In genomic region chr16:27324851-27325301, GRCh38 we compare ENCODE assay signal across 11 cellular contexts. TPM values are rescaled to one million over a fixed set of nuclear protein-coding genes. Genes with fewer than 3 reads are reported as not detected.
A peak's percentile ranks its signal among the peaks of the same experiment; 100 is the strongest.
DNase-seq lines count a peak whose midpoint lies in the region; ATAC-seq and TF ChIP-seq lines count a peak whose summit lies in the region.
"Had no signal": no experiment of that assay in that cellular context is flagged by ENCODE, and none has a peak within 500 bp of the region (broad histone marks: within the 10 kb centered on the region; RNA-seq: fewer than 3 reads in every experiment).

No MANE protein-coding gene starts in this region.

- H3K4me3 ChIP-seq in naive thymus-derived CD4-positive, alpha-beta T cell (ENCODE audit: low read length), result no peak overlapping the region

- H3K36me3 Mint-ChIP-seq in stimulated activated naive CD8-positive, alpha-beta T cell treated with anti-CD3 and anti-CD28 coated beads, Interleukin-15, Interleukin-2, amounts not matched to agents 100 ng/mL and 50 ng/mL, for 24 hours (ENCODE audit: low read depth), result peaks cover 88% of the 10 kb centered on the region
- H3K36me3 Mint-ChIP-seq in central memory CD8-positive, alpha-beta T cell (ENCODE audit: insufficient read depth), result peaks cover 11% of the 10 kb centered on the region
- peaks cover 0 to 59% (median 13%) of the 10 kb centered on the region in 5 donors for H3K36me3 Mint-ChIP-seq in naive thymus-derived CD4-positive, alpha-beta T cell
- H3K36me3 Mint-ChIP-seq in glutamatergic neuron (ENCODE audit: unreplicated experiment), result no peaks in the 10 kb centered on the region
- H3K36me3 Mint-ChIP-seq: brain had no signal

- H3K27ac Mint-ChIP-seq in stimulated activated naive CD8-positive, alpha-beta T cell treated with anti-CD3 and anti-CD28 coated beads, Interleukin-15, Interleukin-2, amounts not matched to agents 100 ng/mL and 50 ng/mL, for 24 hours, result peak overlapping the region; percentile 75
- no peak overlapping the region for H3K27ac Mint-ChIP-seq in central memory CD8-positive, alpha-beta T cell (ENCODE audit: low read depth)
- peak overlapping the region; percentile 75 to 99 (median 89) for H3K27ac Mint-ChIP-seq in naive thymus-derived CD4-positive, alpha-beta T cell
- H3K27ac Mint-ChIP-seq in glutamatergic neuron (ENCODE audit: unreplicated experiment), result no peak overlapping the region
- H3K27ac Mint-ChIP-seq: brain had no signal

- ATAC-seq in stimulated activated naive CD8-positive, alpha-beta T cell treated with anti-CD3 and anti-CD28 coated beads, Interleukin-15, Interleukin-2, amounts not matched to agents 100 U/mL and 50 U/mL, for 24 hours, result no peak
- no peak for ATAC-seq in central memory CD8-positive, alpha-beta T cell (replicated peaks; ENCODE audit: extremely low read depth, poor library complexity, severe bottlenecking)
- no peak for ATAC-seq in naive thymus-derived CD4-positive, alpha-beta T cell
- no peak for ATAC-seq in GM19328 (IDR thresholded peaks at IDR 0.05; ENCODE audit: unreplicated experiment)
- ATAC-seq: HCT116 had no signal

- CTCF ChIA-PET in naive thymus-derived CD4-positive, alpha-beta T cell (lab: Charles Lee), result interaction anchor here (0.7 to 1.9 kb wide), 3 partner anchors 8 to 99 kb away, joined by 4 read pairs; no protein-coding TSS in a partner anchor

- H3K4me1 Mint-ChIP-seq in stimulated activated naive CD8-positive, alpha-beta T cell treated with anti-CD3 and anti-CD28 coated beads, Interleukin-15, Interleukin-2, amounts not matched to agents 100 ng/mL and 50 ng/mL, for 24 hours (ENCODE audit: low read depth), result peaks cover 98% of the 10 kb centered on the region
- peaks cover 79% of the 10 kb centered on the region for H3K4me1 Mint-ChIP-seq in central memory CD8-positive, alpha-beta T cell
- H3K4me1 Mint-ChIP-seq in naive thymus-derived CD4-positive, alpha-beta T cell, result peaks cover 60 to 97% (median 91%) of the 10 kb centered on the region in 7 donors
- peaks cover 4% of the 10 kb centered on the region for H3K4me1 Mint-ChIP-seq in glutamatergic neuron (ENCODE audit: low read depth, unreplicated experiment)

- H3K36me3 ChIP-seq in naive thymus-derived CD4-positive, alpha-beta T cell (ENCODE audit: control insufficient read depth in 2 of 3, insufficient read depth in 3 of 3, low read length in 3 of 3), result peaks cover 0 to 28% (median 0%) of the 10 kb centered on the region in 3 experiments

- peaks cover 24 to 75% of the 10 kb centered on the region in 2 donors for H3K4me1 ChIP-seq in naive thymus-derived CD4-positive, alpha-beta T cell (ENCODE audit: control insufficient read depth in 2 of 2, insufficient read depth in 2 of 2, low read length in 2 of 2)

- no peak for DNase-seq in stimulated activated naive CD8-positive, alpha-beta T cell treated with anti-CD3 and anti-CD28 coated beads, Interleukin-15, Interleukin-2, amounts not matched to agents 100 U/mL and 50 U/mL, for 24 hours
- DNase-seq in central memory CD8-positive, alpha-beta T cell (ENCODE audit: low spot score in 2 of 2), result no peak
- DNase-seq in naive thymus-derived CD4-positive, alpha-beta T cell, result no peak
- DNase-seq in AML-193 (lab: John Stamatoyannopoulos, UW) (no peak), NOMO-1 treated with dmso at 0.1 percent for 144 hours (lab: John Stamatoyannopoulos, UW; ENCODE audit: unreplicated experiment) (no peak), glutamatergic neuron (no peak)
- DNase-seq: NCI-H510A had no signal

- no peaks in the 10 kb centered on the region for H3K9me3 Mint-ChIP-seq in stimulated activated naive CD8-positive, alpha-beta T cell treated with anti-CD3 and anti-CD28 coated beads, Interleukin-15, Interleukin-2, amounts not matched to agents 100 ng/mL and 50 ng/mL, for 24 hours
- no peaks in the 10 kb centered on the region for H3K9me3 Mint-ChIP-seq in central memory CD8-positive, alpha-beta T cell
- no peaks in the 10 kb centered on the region for H3K9me3 Mint-ChIP-seq in naive thymus-derived CD4-positive, alpha-beta T cell
- H3K9me3 Mint-ChIP-seq in glutamatergic neuron (ENCODE audit: unreplicated experiment), result no peaks in the 10 kb centered on the region

- H3K9me3 ChIP-seq in naive thymus-derived CD4-positive, alpha-beta T cell (ENCODE audit: control insufficient read depth in 2 of 3, low read length in 3 of 3), result no peaks in the 10 kb centered on the region

- no peaks in the 10 kb centered on the region for H3K27me3 Mint-ChIP-seq in stimulated activated naive CD8-positive, alpha-beta T cell treated with anti-CD3 and anti-CD28 coated beads, Interleukin-15, Interleukin-2, amounts not matched to agents 100 ng/mL and 50 ng/mL, for 24 hours
- no peaks in the 10 kb centered on the region for H3K27me3 Mint-ChIP-seq in central memory CD8-positive, alpha-beta T cell
- H3K27me3 Mint-ChIP-seq in naive thymus-derived CD4-positive, alpha-beta T cell, result no peaks in the 10 kb centered on the region
- H3K27me3 Mint-ChIP-seq in glutamatergic neuron (ENCODE audit: unreplicated experiment), result peaks cover 2% of the 10 kb centered on the region

- H3K27ac ChIP-seq in naive thymus-derived CD4-positive, alpha-beta T cell (ENCODE audit: low read depth, low read length), result peak overlapping the region; percentile 56

- H3K4me3 Mint-ChIP-seq in stimulated activated naive CD8-positive, alpha-beta T cell treated with anti-CD3 and anti-CD28 coated beads, Interleukin-15, Interleukin-2, amounts not matched to agents 100 ng/mL and 50 ng/mL, for 24 hours, result no peak overlapping the region
- peak overlapping the region; percentile 9 for H3K4me3 Mint-ChIP-seq in central memory CD8-positive, alpha-beta T cell
- H3K4me3 Mint-ChIP-seq in naive thymus-derived CD4-positive, alpha-beta T cell, result peak overlapping the region in 8 of 10 donors; percentile 5 to 79 (median 38)
- H3K4me3 Mint-ChIP-seq in glutamatergic neuron (ENCODE audit: unreplicated experiment), result no peak overlapping the region
- H3K4me3 Mint-ChIP-seq: brain had no signal

- no peaks in the 10 kb centered on the region for H3K27me3 ChIP-seq in naive thymus-derived CD4-positive, alpha-beta T cell (ENCODE audit: control insufficient read depth in 2 of 2, insufficient read depth in 2 of 2, low read length in 2 of 2)

- intact Hi-C loops in naive thymus-derived CD4-positive, alpha-beta T cell (cut with micrococcal nuclease), result no loop called here

- POLR2A ChIA-PET in naive thymus-derived CD4-positive, alpha-beta T cell (lab: Charles Lee), result interaction anchor here (1.3 kb wide), 1 partner anchor 9 kb away, joined by 4 read pairs; no protein-coding TSS in a partner anchor

- TF ChIP-seq CTCF in glutamatergic neuron (IDR thresholded peaks at IDR 0.05; ENCODE audit: partially characterized antibody, unreplicated experiment), result no peak

RNA-seq across cellular contexts. Expression of gene IL4R, which starts 11.1 kb away (rescaled TPM):
- total RNA-seq in naive thymus-derived CD4-positive, alpha-beta T cell, result 100 to 1,000 TPM; 158 to 498 (median 198) TPM
- 100 to 1,000 TPM in 1 of 2 donors, 10 to 100 TPM in 1; 99.8 to 128 TPM for polyA plus RNA-seq in naive thymus-derived CD4-positive, alpha-beta T cell
- total RNA-seq in glutamatergic neuron (ENCODE audit: unreplicated experiment), result 10.8 TPM

RNA-seq across cellular contexts. Expression of gene NSMCE1, which starts 56.3 kb away (rescaled TPM):
- total RNA-seq in naive thymus-derived CD4-positive, alpha-beta T cell, result 100 to 1,000 TPM in 1 of 5 experiments, 10 to 100 TPM in 4; 45.5 to 106 (median 70.2) TPM
- polyA plus RNA-seq in naive thymus-derived CD4-positive, alpha-beta T cell, result 100 to 1,000 TPM; 200 to 220 TPM
- 32.7 TPM for total RNA-seq in glutamatergic neuron (ENCODE audit: unreplicated experiment)

Comparison
In these comparisons a context has a peak if more than half of its experiments do, and no peak if none do; other contexts are left out.
1. H3K27ac Mint-ChIP-seq: peak in stimulated activated naive CD8-positive, alpha-beta T cell treated with anti-CD3 and anti-CD28 coated beads, Interleukin-15, Interleukin-2, amounts not matched to agents 100 ng/mL and 50 ng/mL, for 24 hours (single experiment) and naive thymus-derived CD4-positive, alpha-beta T cell (9 of 9); none in central memory CD8-positive, alpha-beta T cell (single experiment) and glutamatergic neuron (single experiment).
2. H3K4me3 Mint-ChIP-seq: peak in central memory CD8-positive, alpha-beta T cell (single experiment) and naive thymus-derived CD4-positive, alpha-beta T cell (8 of 10); none in stimulated activated naive CD8-positive, alpha-beta T cell treated with anti-CD3 and anti-CD28 coated beads, Interleukin-15, Interleukin-2, amounts not matched to agents 100 ng/mL and 50 ng/mL, for 24 hours (single experiment) and glutamatergic neuron (single experiment).
3. RNA of gene IL4R, which starts 11.1 kb away (total RNA-seq): 158 to 498 TPM in naive thymus-derived CD4-positive, alpha-beta T cell; 10.8 TPM in glutamatergic neuron (single experiment); every median in the first group is over 10 times any median in the second.